14 cellular contexts compared by ENCODE assay signal in the genomic region with DNA sequence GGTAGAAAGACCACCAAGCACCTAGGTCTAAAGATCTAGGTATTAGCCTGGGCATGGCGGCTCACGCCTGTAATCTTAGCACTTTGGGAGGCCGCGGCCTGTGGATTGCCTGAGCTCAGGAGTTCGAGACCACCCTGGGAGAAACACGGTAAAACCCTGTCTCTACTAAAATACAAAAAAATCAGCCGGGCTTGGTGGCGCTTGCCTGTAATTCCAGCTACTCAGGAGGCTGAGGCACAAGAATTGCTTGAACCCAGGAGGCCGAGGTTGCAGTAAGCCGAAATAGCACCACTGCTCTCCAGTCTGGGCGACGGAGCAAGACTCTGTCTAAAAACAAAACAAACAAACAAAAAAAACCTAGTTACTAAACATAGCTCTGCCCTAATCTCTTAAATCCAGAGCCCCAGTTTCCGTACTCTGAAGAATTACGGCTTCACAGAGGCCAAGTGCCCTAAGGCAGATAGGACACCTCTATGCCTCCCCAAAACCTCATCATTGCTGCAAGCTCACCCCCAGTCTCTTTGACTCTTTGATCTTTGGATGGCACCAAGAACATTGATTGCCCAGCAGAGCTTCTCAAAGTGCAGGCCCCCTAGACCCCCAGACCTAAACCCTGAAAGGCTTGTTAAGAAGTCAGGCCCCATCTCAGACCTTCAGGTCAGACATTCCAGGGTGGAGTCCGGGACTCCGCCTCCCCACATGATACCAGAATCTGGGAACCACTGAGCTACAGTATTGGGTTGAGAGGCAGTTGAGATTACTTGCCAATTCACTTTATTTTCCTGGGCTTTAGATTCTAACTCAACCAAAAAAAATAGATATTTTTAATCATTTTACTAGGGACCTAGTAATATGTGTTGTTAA. TPM values are rescaled to one million over a fixed set of nuclear protein-coding genes. Genes with fewer than 3 reads are reported as not detected.
DNase-seq lines count a peak whose midpoint lies in the region; ATAC-seq and TF ChIP-seq lines count a peak whose summit lies in the region.
"Had no signal": no experiment of that assay in that cellular context is flagged by ENCODE, and none has a peak within 500 bp of the region (broad histone marks: within the 10 kb centered on the region; RNA-seq: fewer than 3 reads in every experiment).

No MANE protein-coding gene starts in this region.

- no peak for TF ChIP-seq EP300 in sigmoid colon (IDR thresholded peaks at IDR 0.05)

- in situ Hi-C loops in brain microvascular endothelial cell (cut with HindIII; ENCODE audit: low pct_ligation_motif_present, low sequenced_read_pairs) = no loop called here

- WGBS in sigmoid colon, 2 donors = 77 to 88% methylated on average over 16 of the region's 16 CpGs

- TF ChIP-seq POLR2A in sigmoid colon (IDR thresholded peaks at IDR 0.05) = no peak

- H3K9me3 ChIP-seq in left lung (no peaks in the 10 kb centered on the region), sigmoid colon (no peaks in the 10 kb centered on the region), mucosa of descending colon (no peaks in the 10 kb centered on the region)

- H3K4me1 ChIP-seq in left lung = peaks cover 0 to 24% of the 10 kb centered on the region in 2 donors
- peaks cover 0 to 61% (median 58%) of the 10 kb centered on the region in 4 donors for H3K4me1 ChIP-seq in sigmoid colon
- H3K4me1 ChIP-seq in mucosa of descending colon (ENCODE audit: low read depth) = peaks cover 10% of the 10 kb centered on the region

- peak overlapping the region; percentile 98 for H3K4me3 ChIP-seq in brain microvascular endothelial cell (ENCODE audit: low read depth, low read length)
- peak overlapping the region; percentile 55 to 71 for H3K4me3 ChIP-seq in left lung
- H3K4me3 ChIP-seq in sigmoid colon = peak overlapping the region; percentile 83 to 99 (median 95)
- no peak overlapping the region for H3K4me3 ChIP-seq in mucosa of descending colon

- DNase-seq in ELF-1 (ENCODE audit: low read depth, low spot score) (peak; percentile 37), brain microvascular endothelial cell (no peak), left lung (peak in 1 of 2 donors; percentile 15), sigmoid colon (peak; percentile 66), NCI-H187 (lab: John Stamatoyannopoulos, UW) (no peak), NCI-H524 treated with DMSO at 0.1 percent for 48 hours (lab: John Stamatoyannopoulos, UW) (no peak), mucosa of descending colon (no peak)
- DNase-seq: activated CD4-positive, alpha-beta memory T cell treated with anti-CD3 and anti-CD28 coated beads, Interleukin-2, amount 10 ng/mL, durations not matched to agents 7 days and 5 days; cortex of kidney; midbrain; NCI-H2029 treated with DMSO at 0.1 percent for 48 hours; T-helper 1 cell had no signal

- TF ChIP-seq CTCF in brain microvascular endothelial cell (IDR thresholded peaks at IDR 0.05; ENCODE audit: low read depth, low read length, missing control alignments) (no peak), left lung (IDR thresholded peaks at IDR 0.05) (no peak), sigmoid colon (IDR thresholded peaks at IDR 0.05) (no peak), mucosa of descending colon (IDR thresholded peaks at IDR 0.05) (no peak)

- ATAC-seq in left lung (no peak), GM21515 (IDR thresholded peaks at IDR 0.05; ENCODE audit: unreplicated experiment) (no peak), mucosa of descending colon (no peak)

- H3K27me3 ChIP-seq in brain microvascular endothelial cell (replicated peaks) = no peaks in the 10 kb centered on the region
- H3K27me3 ChIP-seq in left lung = peaks cover 22 to 75% of the 10 kb centered on the region in 2 donors
- H3K27me3 ChIP-seq in sigmoid colon = no peaks in the 10 kb centered on the region

- H3K36me3 ChIP-seq in brain microvascular endothelial cell (replicated peaks) (peaks cover 80% of the 10 kb centered on the region), left lung (peaks cover 0 to 4% of the 10 kb centered on the region in 2 donors), sigmoid colon (peaks cover 0 to 9% (median 0%) of the 10 kb centered on the region in 4 donors), mucosa of descending colon (ENCODE audit: low read depth) (no peaks in the 10 kb centered on the region)

- intact Hi-C loops in left lung (cut with DNase I) (no loop called here), sigmoid colon (cut with DNase I) (loop anchor here (2.0 to 5.0 kb wide), 3 partner anchors 73 to 87 kb away; no protein-coding TSS in a partner anchor), mucosa of descending colon (cut with DNase I, micrococcal nuclease) (no loop called here)

- H3K27ac ChIP-seq in brain microvascular endothelial cell = peak overlapping the region; percentile 78
- peak overlapping the region; percentile 50 to 66 for H3K27ac ChIP-seq in left lung
- peak overlapping the region; percentile 98 to 100 (median 99) for H3K27ac ChIP-seq in sigmoid colon
- H3K27ac ChIP-seq: KMS-11 had no signal

RNA-seq across cellular contexts. Expression of gene COL4A2, which starts 2.8 kb away (rescaled TPM):
- 100 to 1,000 TPM; 343 to 638 TPM for total RNA-seq in left lung
- 1,000 to 10,000 TPM in 1 of 4 donors, 100 to 1,000 TPM in 3; 306 to 1,039 (median 489) TPM for total RNA-seq in sigmoid colon
- polyA plus RNA-seq in sigmoid colon = 10 to 100 TPM; 24.0 to 83.5 (median 25.2) TPM
- total RNA-seq in mucosa of descending colon = 100 to 1,000 TPM in 1 of 3 donors, 10 to 100 TPM in 2; 33.5 to 389 (median 74.2) TPM
- total RNA-seq: activated CD4-positive, alpha-beta memory T cell treated with anti-CD3 and anti-CD28 coated beads, Interleukin-2, amount 10 ng/mL, durations not matched to agents 7 days and 5 days had no signal

RNA-seq across cellular contexts. Expression of gene COL4A1, which starts 2.9 kb away (rescaled TPM):
- total RNA-seq in left lung (1,000 to 10,000 TPM in 1 of 2 donors, 100 to 1,000 TPM in 1; 418 to 1,057 TPM), sigmoid colon (100 to 1,000 TPM; 235 to 598 (median 350) TPM), mucosa of descending colon (100 to 1,000 TPM in 1 of 3 donors, 10 to 100 TPM in 2; 19.0 to 308 (median 61.9) TPM)
- 10 to 100 TPM in 2 of 3 donors, 1 to 10 TPM in 1; 9.2 to 60.5 (median 10.8) TPM for polyA plus RNA-seq in sigmoid colon
- total RNA-seq: activated CD4-positive, alpha-beta memory T cell treated with anti-CD3 and anti-CD28 coated beads, Interleukin-2, amount 10 ng/mL, durations not matched to agents 7 days and 5 days had no signal

Comparison
In these comparisons a context has a peak if more than half of its experiments do, and no peak if none do; other contexts are left out.
1. DNase-seq: peak in ELF-1 (single experiment) and sigmoid colon (single experiment); none in brain microvascular endothelial cell (single experiment), NCI-H187 (0 of 2), NCI-H524 treated with DMSO at 0.1 percent for 48 hours (single experiment) and mucosa of descending colon (0 of 3).
2. Peak in every context shown above with its lines, with median percentiles within 50 percentile points of each other: H3K27ac ChIP-seq.